ENCODE assay signal across 8 cellular contexts in genomic region chr7:149838224-149838991, GRCh38. TPM values are rescaled to one million over a fixed set of nuclear protein-coding genes. Genes with fewer than 3 reads are reported as not detected.
DNase-seq lines count a peak whose midpoint lies in the region; ATAC-seq, FAIRE-seq and TF ChIP-seq lines count a peak whose summit lies in the region.

ZNF862 (plus strand) TSS chr7:149838375; CDS start chr7:149838612, 237 bp downstream.

- TF ChIP-seq RAD21 in H1 (IDR thresholded peaks at IDR 0.05 in 1 of 2, conservative IDR thresholded peaks at IDR 0.05 in 1 of 2; ENCODE audit: low read depth in 2 of 2, low read length in 2 of 2): no peak

- H2BK15ac ChIP-seq in H1 (ENCODE audit: low read length) (no peak within 1 kb of the TSS), mesenchymal stem cell (ENCODE audit: low read depth, poor library complexity, severe bottlenecking) (peak within 1 kb of the TSS; percentile 70)

- H4K20me1 ChIP-seq in H1 (replicated peaks in 1 of 2; ENCODE audit: control insufficient read depth in 1 of 2, insufficient read depth in 2 of 2, low read length in 2 of 2): no peaks in the 10 kb centered on the region

- 1% methylated on average over 43 of the region's 86 CpGs; no CpG with 5 or more reads in 1 of the 2 experiments for WGBS in H1 (ENCODE audit: extremely low coverage in 1 of 2, insufficient coverage in 1 of 2, insufficient read length in 1 of 2, insufficient replicate concordance in 2 of 2, low coverage in 1 of 2, low lambda C conversion rate in 2 of 2, missing lambda C conversion rate in 1 of 2), 2 experiments
- WGBS in mesenchymal stem cell: under 1% methylated on average over 77 of the region's 86 CpGs

- H2AK5ac ChIP-seq in H1 (ENCODE audit: low read depth, low read length): no peak within 1 kb of the TSS
- no peak within 1 kb of the TSS for H2AK5ac ChIP-seq in mesenchymal stem cell (ENCODE audit: low read length, severe bottlenecking)

- H3K4me1 ChIP-seq in H1 (replicated peaks in 1 of 4; ENCODE audit: control insufficient read depth in 3 of 4, insufficient read depth in 4 of 4, low read length in 3 of 4) (peaks cover 0 to 6% (median 0%) of the 10 kb centered on the region in 4 experiments; a peak in 3 of 7 replicates), mesenchymal stem cell (ENCODE audit: control insufficient read depth, insufficient read depth, low read depth, low read length) (no peaks in the 10 kb centered on the region)

- H3K27ac ChIP-seq in H1 (ENCODE audit: low read depth, low read length): peak within 1 kb of the TSS; percentile 18; the same call in 1 of the 2 replicates
- H3K27ac ChIP-seq in mesenchymal stem cell (ENCODE audit: low read length, poor library complexity, severe bottlenecking): peak within 1 kb of the TSS; percentile 46

- H3K36me3 ChIP-seq in H1 (ENCODE audit: control insufficient read depth in 2 of 4, insufficient read depth in 4 of 4, low read length in 3 of 4) (no peaks in the 10 kb centered on the region), mesenchymal stem cell (ENCODE audit: control insufficient read depth in 1 of 2, insufficient read depth in 2 of 2, low read depth in 1 of 2, low read length in 2 of 2) (no peaks in the 10 kb centered on the region)

- H3K56ac ChIP-seq in H1 (replicated peaks; ENCODE audit: insufficient read length, low read depth, low read length): no peak within 1 kb of the TSS

- no peaks in the 10 kb centered on the region; a peak in 2 of 7 replicates for H3K27me3 ChIP-seq in H1 (replicated peaks in 1 of 4; ENCODE audit: control insufficient read depth in 3 of 4, extremely low read depth in 1 of 4, insufficient read depth in 3 of 4, low read length in 3 of 4)
- H3K27me3 ChIP-seq in mesenchymal stem cell (ENCODE audit: control insufficient read depth in 1 of 2, insufficient read depth in 1 of 2, low read length in 2 of 2): peaks cover 13 to 19% of the 10 kb centered on the region in 2 experiments

- H4K91ac ChIP-seq in H1 (replicated peaks; ENCODE audit: insufficient read length, low read length) (no peak within 1 kb of the TSS), mesenchymal stem cell (ENCODE audit: low read length) (peak within 1 kb of the TSS; percentile 73)

- CTCF ChIA-PET in H1 (lab: Charles Lee; ENCODE audit: partially characterized antibody): interaction anchor here (1.3 to 3.0 kb wide), 5 partner anchors 11 to 38 kb away, joined by 3 to 25 read pairs (median 6); no protein-coding TSS in a partner anchor

- H3K14ac ChIP-seq in H1 (ENCODE audit: insufficient read length) (no peak within 1 kb of the TSS), mesenchymal stem cell (ENCODE audit: low read length in 2 of 2) (peak within 1 kb of the TSS in 1 of 2 experiments; percentile 51)

- H3K79me2 ChIP-seq in H1 (ENCODE audit: control insufficient read depth in 1 of 2, insufficient read depth in 2 of 2, low read length in 2 of 2): no peaks in the 10 kb centered on the region

- H3K9ac ChIP-seq in H1 (replicated peaks in 1 of 4; ENCODE audit: extremely low read depth in 1 of 4, low read depth in 3 of 4, low read length in 3 of 4) (peak within 1 kb of the TSS; percentile 46 to 65 (median 52)), mesenchymal stem cell (ENCODE audit: low read length) (peak within 1 kb of the TSS; percentile 90)

- H2BK20ac ChIP-seq in H1 (ENCODE audit: low read length): no peak within 1 kb of the TSS

- H3K9me3 ChIP-seq in H1 (ENCODE audit: insufficient read depth in 2 of 2, low read depth in 1 of 2, low read length in 1 of 2) (no peaks in the 10 kb centered on the region), mesenchymal stem cell (ENCODE audit: control insufficient read depth, low read length) (no peaks in the 10 kb centered on the region)

- H2BK120ac ChIP-seq in H1 (replicated peaks; ENCODE audit: low read depth, low read length) (no peak within 1 kb of the TSS), mesenchymal stem cell (ENCODE audit: low read depth, low read length) (peak within 1 kb of the TSS; percentile 80)

- TF ChIP-seq POLR2A in H1 (IDR thresholded peaks at IDR 0.05; ENCODE audit: control extremely low read depth in 1 of 2, low read depth in 2 of 2, low read length in 2 of 2): peak in 1 of 2 experiments; percentile 54; a peak in 1 of 3 replicates

- peak; percentile 97 for ATAC-seq in GM21367 (IDR thresholded peaks at IDR 0.05; ENCODE audit: unreplicated experiment)

- peak within 1 kb of the TSS; percentile 61 to 91 (median 82) for H3K4me3 ChIP-seq in H1 (ENCODE audit: extremely low read depth in 1 of 4, insufficient read depth in 2 of 4, low read depth in 3 of 4, low read length in 4 of 4)
- peak within 1 kb of the TSS; percentile 88 to 95 for H3K4me3 ChIP-seq in mesenchymal stem cell (ENCODE audit: insufficient read depth in 1 of 2, low read depth in 1 of 2, low read length in 2 of 2)

- TF ChIP-seq CTCF in H1 (IDR thresholded peaks at IDR 0.05; ENCODE audit: control extremely low read depth in 1 of 3, insufficient read depth in 1 of 3, low read depth in 1 of 3, low read length in 3 of 3): no peak

- H3K18ac ChIP-seq in H1 (ENCODE audit: extremely low read depth, low read length) (peak within 1 kb of the TSS; percentile 56; the same call in 1 of the 2 replicates), mesenchymal stem cell (ENCODE audit: low read depth in 1 of 2, low read length in 2 of 2) (peak within 1 kb of the TSS; percentile 50 to 81)

- H4K5ac ChIP-seq in H1 (ENCODE audit: insufficient read length, low read depth, low read length): no peak within 1 kb of the TSS

- H3K23ac ChIP-seq in H1 (ENCODE audit: insufficient read length) (no peak within 1 kb of the TSS), mesenchymal stem cell (ENCODE audit: low read length in 2 of 2) (peak within 1 kb of the TSS in 1 of 2 experiments; percentile 6)

- peak; percentile 86 for FAIRE-seq in HTR-8/SVneo (lab: Jason Lieb, UNC)
- peak; percentile 39 for FAIRE-seq in H1 (lab: Jason Lieb, UNC)

- no peak within 1 kb of the TSS for H2AFZ ChIP-seq in H1 (ENCODE audit: low read length)
- H2AFZ ChIP-seq in mesenchymal stem cell (ENCODE audit: low read depth, low read length): peak within 1 kb of the TSS; percentile 83

- H4K8ac ChIP-seq in H1 (ENCODE audit: extremely low read depth, insufficient read depth, low read length): peak within 1 kb of the TSS; percentile 68; the same call in 1 of the 2 replicates
- H4K8ac ChIP-seq in mesenchymal stem cell (ENCODE audit: low read length): peak within 1 kb of the TSS; percentile 67

- H3K23me2 ChIP-seq in H1 (ENCODE audit: low read depth, low read length): peaks cover 5% of the 10 kb centered on the region; the same call in 1 of the 2 replicates

- no peak for TF ChIP-seq EP300 in H1 (IDR thresholded peaks at IDR 0.05; ENCODE audit: borderline replicate concordance in 1 of 2, low read depth in 2 of 2, low read length in 2 of 2)

- H3K4ac ChIP-seq in H1 (replicated peaks; ENCODE audit: insufficient read length, low read depth, low read length): no peak within 1 kb of the TSS
- peak within 1 kb of the TSS in 1 of 2 experiments; percentile 63 for H3K4ac ChIP-seq in mesenchymal stem cell (ENCODE audit: low read depth in 1 of 2, low read length in 2 of 2)

- H3K79me1 ChIP-seq in H1 (ENCODE audit: low read depth, low read length) (no peaks in the 10 kb centered on the region), mesenchymal stem cell (replicated peaks; ENCODE audit: low read length, poor library complexity, severe bottlenecking) (peaks cover 17% of the 10 kb centered on the region)

- H3K4me2 ChIP-seq in H1 (ENCODE audit: insufficient read depth in 1 of 2, low read depth in 2 of 2, low read length in 2 of 2) (peak within 1 kb of the TSS; percentile 91 to 94), mesenchymal stem cell (ENCODE audit: low read length, poor library complexity, severe bottlenecking) (peak within 1 kb of the TSS; percentile 60)

- DNase-seq in COLO829 (ENCODE audit: low spot score): peak; percentile 98
- DNase-seq in HTR-8/SVneo (ENCODE audit: insufficient read length, low spot score): peak; percentile 95
- peak; percentile 74 for DNase-seq in NOMO-1 treated with dmso at 0.1 percent for 144 hours (lab: John Stamatoyannopoulos, UW; ENCODE audit: unreplicated experiment)
- DNase-seq in activated CD8-positive, alpha-beta memory T cell treated with anti-CD3 and anti-CD28 coated beads for 48 hours (ENCODE audit: low read depth in 2 of 3, low spot score in 2 of 3): peak; percentile 74 to 92 (median 87)
- DNase-seq in H1 (ENCODE audit: low read depth in 1 of 2, low spot score in 2 of 2): peak; percentile 93 to 96
- DNase-seq in mesenchymal stem cell: peak; percentile 98
- DNase-seq in stimulated activated CD8-positive, alpha-beta memory T cell treated with anti-CD3 and anti-CD28 coated beads, Interleukin-12 subunit alpha, Interleukin-12 subunit beta, amount 100 ng/mL, for 4 hours (ENCODE audit: low read depth): peak; percentile 94

- POLR2A ChIA-PET in H1 (lab: Charles Lee; ENCODE audit: partially characterized antibody): interaction anchor here (0.9 to 2.9 kb wide), 6 partner anchors 11 to 71 kb away, joined by 3 to 14 read pairs (median 4); no protein-coding TSS in a partner anchor

- H2BK12ac ChIP-seq in H1 (ENCODE audit: low read depth, low read length) (0 out of 2 replicates have a peak within 1 kb of the TSS, but pooled peaks have one; percentile 32), mesenchymal stem cell (ENCODE audit: low read length in 2 of 2) (no peak within 1 kb of the TSS)

- H2BK5ac ChIP-seq in H1 (ENCODE audit: low read depth, low read length) (no peak within 1 kb of the TSS), mesenchymal stem cell (ENCODE audit: low read depth, low read length, poor library complexity, severe bottlenecking) (peak within 1 kb of the TSS; percentile 46)

TF ChIP-seq in H1, 55 proteins besides CTCF, POLR2A, EP300 and RAD21 (continues in another document):
- peak; percentile 98 for TF ChIP-seq KDM4A (IDR thresholded peaks at IDR 0.05; ENCODE audit: low read depth, low read length, severe bottlenecking)

RNA-seq across cellular contexts. Expression of gene ZNF862, which starts in this region (rescaled TPM):
- total RNA-seq in H1 (2021; fragmentation: NEBNext Ultra II Directional; extraction: Animal tissue kit (Norgen Biotek cat#: 25700)): 2.5 and 3.9 TPM in 2 replicates
- 1.8 and 2.8 TPM in 2 replicates for polyA plus RNA-seq in H1 (2011; rRNA removed)
- polyA plus RNA-seq in H1 (2011; cell fraction: cytosol; rRNA removed): 2.4 TPM
- 9.0 TPM for polyA plus RNA-seq in H1 (2011; cell fraction: nucleus; rRNA removed)
- polyA plus RNA-seq in H1 (2012, experiment 1 of 2): 1.8 to 3.1 TPM (median 2.4 TPM) in 4 replicates
- 0.62 TPM for polyA plus RNA-seq in H1 (2012, experiment 2 of 2)
- polyA plus RNA-seq in H1 (2013, experiment 1 of 2): 1.1 TPM
- 1.2 TPM for polyA plus RNA-seq in H1 (2013, experiment 2 of 2)
- 4.0 and 5.4 TPM in 2 replicates for polyA minus RNA-seq in H1 (2011; rRNA and poly(A)+ RNA removed)
- polyA minus RNA-seq in H1 (2011; cell fraction: cytosol; rRNA and poly(A)+ RNA removed): 1.5 TPM
- polyA minus RNA-seq in H1 (2011; cell fraction: nucleus; rRNA and poly(A)+ RNA removed): 8.9 TPM
- polyA plus RNA-seq in mesenchymal stem cell (2013, experiment 1 of 2): 4.8 TPM
- polyA plus RNA-seq in mesenchymal stem cell (2013, experiment 2 of 2): 3.6 TPM

Comparison
In these comparisons a context has a peak if more than half of its experiments do, and no peak if none do; other contexts are left out.
1. Peak in every context shown above with its lines: DNase-seq, ATAC-seq, H3K4me3 ChIP-seq and H3K27ac ChIP-seq.